Comparison of ENCODE assay signal across 1 cellular context in genomic region chr10:14954001-14954770, GRCh38.
A peak's percentile ranks its signal among the peaks of the same experiment; 100 is the strongest.
TF ChIP-seq lines count a peak whose summit lies in the region.

Gene DCLRE1C, minus strand, starts transcription at chr10:14954096. Its CDS starts 86 bp downstream, at chr10:14954010.

TF ChIP-seq in HCT116, 20 proteins besides CTCF, POLR2A, EP300 and RAD21 (continued from another document):
- peak; percentile 39 for TF ChIP-seq YY1 (IDR thresholded peaks at IDR 0.05; ENCODE audit: extremely low read depth, insufficient replicate concordance, low read depth, low read length)
- TF ChIP-seq EZH2phosphoT487 (IDR thresholded peaks at IDR 0.05; ENCODE audit: borderline replicate concordance), result no peak
- peak; percentile 98 for TF ChIP-seq ELF1 (IDR thresholded peaks at IDR 0.05; ENCODE audit: borderline replicate concordance, low read depth)
- peak; percentile 88; the same call in 1 of the 2 replicates for TF ChIP-seq CBX3 (IDR thresholded peaks at IDR 0.05; ENCODE audit: low read depth)
- TF ChIP-seq ZFX (IDR thresholded peaks at IDR 0.05), result 0 out of 2 replicates have a peak, but pooled peaks have one; percentile 33
- peak; percentile 94 for TF ChIP-seq SIN3A (IDR thresholded peaks at IDR 0.05; ENCODE audit: low read depth)
- TF ChIP-seq ATF3 (IDR thresholded peaks at IDR 0.05), result no peak
- peak; percentile 43 for TF ChIP-seq TCF7L2 (IDR thresholded peaks at IDR 0.05; ENCODE audit: borderline replicate concordance, extremely low read depth, insufficient read depth, insufficient read length)
- TF ChIP-seq REST (IDR thresholded peaks at IDR 0.05; ENCODE audit: low read depth), result no peak
- peak; percentile 97 for TF ChIP-seq MAX (IDR thresholded peaks at IDR 0.05)
- TF ChIP-seq CEBPB (IDR thresholded peaks at IDR 0.05; ENCODE audit: low read depth), result no peak
TF ChIP-seq in HCT116: peak in this region for 9.
